In the genomic region with DNA sequence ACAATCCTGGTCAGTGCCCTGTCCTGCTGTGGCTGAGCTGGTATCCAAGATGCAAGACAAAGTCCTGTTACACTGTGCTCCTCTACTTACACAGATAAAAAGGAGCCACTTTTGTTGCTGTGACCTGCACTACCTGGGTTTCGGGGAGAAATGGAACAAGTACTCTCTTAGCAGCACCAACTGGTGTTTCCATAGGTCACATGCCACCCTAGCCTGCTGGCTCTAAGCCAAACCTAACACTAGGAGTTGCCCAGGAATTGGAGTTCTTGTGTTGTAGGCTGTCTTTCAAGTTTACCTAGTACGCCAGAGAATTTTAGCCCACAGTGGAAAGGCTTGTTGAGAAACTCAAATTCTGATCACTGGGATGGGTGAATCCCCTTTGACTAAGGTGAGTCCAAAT, we compare ENCODE assay signal across 18 cellular contexts.
DNase-seq lines count a peak whose midpoint lies in the region; ATAC-seq and TF ChIP-seq lines count a peak whose summit lies in the region.
"Had no signal": no experiment of that assay in that cellular context is flagged by ENCODE, and none has a peak within 500 bp of the region (broad histone marks: within the 10 kb centered on the region; RNA-seq: fewer than 3 reads in every experiment).

No MANE protein-coding gene starts in this region.

- no peak overlapping the region for H2AFZ ChIP-seq in hepatocyte
- H2AFZ ChIP-seq: GM23248 had no signal

- peak overlapping the region in 1 of 2 donors; percentile 57 for H3K27ac ChIP-seq in breast epithelium
- H3K27ac ChIP-seq in hepatocyte, result no peak overlapping the region
- no peak overlapping the region for H3K27ac ChIP-seq in spleen
- H3K27ac ChIP-seq: C4-2B, GM23248 had no signal

- intact Hi-C loops in MCF 10A (cut with micrococcal nuclease), result no loop called here
- intact Hi-C loops in breast epithelium (cut with DNase I; ENCODE audit: low total_unique reads), result no loop called here
- intact Hi-C loops in spleen (cut with DNase I; ENCODE audit: low total_unique reads), result no loop called here
- intact Hi-C loops in left ventricle myocardium superior (cut with micrococcal nuclease), result no loop called here

- H3K9me2 ChIP-seq in hepatocyte (replicated peaks; ENCODE audit: insufficient read depth), result no peaks in the 10 kb centered on the region

- ATAC-seq in GM19467 (IDR thresholded peaks at IDR 0.05; ENCODE audit: unreplicated experiment) (no peak), left ventricle myocardium superior (no peak)
- ATAC-seq: HepG2, PC-3 had no signal

- H3K4me1 ChIP-seq in breast epithelium (no peaks in the 10 kb centered on the region), hepatocyte (ENCODE audit: insufficient read depth) (no peaks in the 10 kb centered on the region), spleen (no peaks in the 10 kb centered on the region)
- H3K4me1 ChIP-seq: Caco-2 had no signal

- H3K4me2 ChIP-seq in hepatocyte, result no peak overlapping the region

- peaks cover 13% of the 10 kb centered on the region for H3K27me3 Mint-ChIP-seq in MCF 10A (ENCODE audit: insufficient read depth, unreplicated experiment)

- no peaks in the 10 kb centered on the region for H3K36me3 ChIP-seq in breast epithelium
- H3K36me3 ChIP-seq in hepatocyte (replicated peaks; ENCODE audit: insufficient read depth, low read depth), result no peaks in the 10 kb centered on the region
- H3K36me3 ChIP-seq in spleen, result no peaks in the 10 kb centered on the region

- no peak for TF ChIP-seq CTCF in MCF 10A (IDR thresholded peaks at IDR 0.05; ENCODE audit: unreplicated experiment)
- no peak for TF ChIP-seq CTCF in breast epithelium (IDR thresholded peaks at IDR 0.05)
- TF ChIP-seq CTCF in hepatocyte (IDR thresholded peaks at IDR 0.05; ENCODE audit: poor library complexity), result no peak
- TF ChIP-seq CTCF in spleen (IDR thresholded peaks at IDR 0.05 in 8 of 11, conservative IDR thresholded peaks at IDR 0.05 in 3 of 11), result no peak

- no peak for TF ChIP-seq POLR2A in breast epithelium (IDR thresholded peaks at IDR 0.05)
- no peak for TF ChIP-seq POLR2A in spleen (IDR thresholded peaks at IDR 0.05)

- peaks cover 18% of the 10 kb centered on the region for H3K4me1 Mint-ChIP-seq in MCF 10A (ENCODE audit: insufficient read depth, unreplicated experiment)

- POLR2A ChIA-PET in MCF 10A (lab: Yijun Ruan, JAX), result interaction anchor here (1.2 to 1.5 kb wide), 2 partner anchors 13 kb away, joined by 3 to 7 read pairs; no protein-coding TSS in a partner anchor

- H3K27ac Mint-ChIP-seq in MCF 10A (ENCODE audit: low read depth, unreplicated experiment), result peak overlapping the region; percentile 97
- H3K27ac Mint-ChIP-seq: HFFc6 had no signal

- WGBS in hepatocyte (ENCODE audit: low lambda C conversion rate, missing lambda C conversion rate), result 87% methylated on average over 2 of the region's 2 CpGs
- WGBS in spleen, 5 donors, result 81 to 93% (median 87%) methylated on average over 1 to 2 of the region's 2 CpGs

- CTCF ChIA-PET in MCF 10A (lab: Yijun Ruan, JAX), result interaction anchor here (0.5 kb wide), 1 partner anchor 51 kb away, joined by 3 read pairs; no protein-coding TSS in a partner anchor

- H3K79me2 ChIP-seq in hepatocyte, result no peaks in the 10 kb centered on the region

- BruUV-seq in MCF 10A (replicated peaks; lab: Mats Ljungman, UMichigan), result no TSS peak

- H3K27me3 ChIP-seq in breast epithelium, result no peaks in the 10 kb centered on the region
- H3K27me3 ChIP-seq in hepatocyte, result no peaks in the 10 kb centered on the region
- H3K27me3 ChIP-seq in spleen (replicated peaks in 1 of 7), result no peaks in the 10 kb centered on the region

- H4K20me1 ChIP-seq in hepatocyte (ENCODE audit: insufficient read depth, poor library complexity, severe bottlenecking), result no peaks in the 10 kb centered on the region

- H3K9me3 ChIP-seq in breast epithelium (peaks cover 0 to 7% of the 10 kb centered on the region in 2 donors), hepatocyte (ENCODE audit: low read depth) (no peaks in the 10 kb centered on the region), spleen (peaks cover 0 to 4% (median 0%) of the 10 kb centered on the region in 8 donors)
- H3K9me3 ChIP-seq: Caco-2 had no signal

- DNase-seq in MCF 10A (ENCODE audit: unreplicated experiment) (peak; percentile 16), breast epithelium (ENCODE audit: low spot score in 2 of 2) (no peak), NCI-H69 (lab: John Stamatoyannopoulos, UW) (peak; percentile 3), hepatocyte (ENCODE audit: low spot score) (peak; percentile 9), spleen (no peak), activated gamma-delta T cell (lab: John Stamatoyannopoulos, UW) (no peak), left ventricle myocardium superior (no peak)
- DNase-seq: Caco-2, DMS79 treated with DMSO at 0.1 percent for 48 hours, GM23248, HFFc6, NCI-H1417 treated with DMSO at 0.1 percent for 48 hours, NCI-H2029, NCI-H2227 treated with DMSO at 0.1 percent for 48 hours, PC-3 had no signal

- peaks cover 25% of the 10 kb centered on the region for H3K9me3 Mint-ChIP-seq in MCF 10A (ENCODE audit: unreplicated experiment)

- H3K4me3 ChIP-seq in breast epithelium (no peak overlapping the region), hepatocyte (no peak overlapping the region), spleen (no peak overlapping the region)
- H3K4me3 ChIP-seq: GM23248 had no signal

- no peak overlapping the region for H3K4me3 Mint-ChIP-seq in MCF 10A (ENCODE audit: unreplicated experiment)
- H3K4me3 Mint-ChIP-seq: HFFc6 had no signal

- H3K36me3 Mint-ChIP-seq in MCF 10A (ENCODE audit: insufficient read depth, unreplicated experiment), result peaks cover 7% of the 10 kb centered on the region

Comparison
In these comparisons a context has a peak if more than half of its experiments do, and no peak if none do; other contexts are left out.
1. DNase-seq: peak in MCF 10A (single experiment), NCI-H69 (single experiment) and hepatocyte (single experiment); none in breast epithelium (0 of 2), spleen (single experiment), activated gamma-delta T cell (single experiment) and left ventricle myocardium superior (single experiment).